Comparison of ENCODE assay signal across 1 cellular context in the genomic region with DNA sequence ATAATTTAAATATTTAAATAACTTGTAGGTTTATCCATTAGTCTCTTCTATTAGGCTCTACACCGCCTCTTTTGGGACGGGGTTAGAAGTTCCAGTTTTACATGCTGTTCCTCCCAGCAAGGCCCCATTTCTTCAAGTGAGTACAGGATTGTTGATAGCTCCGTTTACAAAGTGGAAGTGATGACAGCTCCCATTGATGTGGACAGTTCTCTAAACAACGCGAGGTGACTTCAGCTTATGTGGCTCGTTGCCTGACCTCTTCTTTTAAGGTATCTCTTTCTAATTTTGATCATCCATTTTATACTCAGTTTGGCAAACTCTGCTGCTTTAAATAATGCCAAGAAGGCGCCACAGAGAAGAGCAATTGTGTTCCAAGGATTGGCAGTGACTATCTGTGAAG.
TF ChIP-seq lines count a peak whose summit lies in the region.

No MANE protein-coding gene starts in this region.

TF ChIP-seq in K562, 482 proteins besides CTCF, POLR2A, EP300 and RAD21:
- TF ChIP-seq CUX1 (CRISPR knock-in tag; IDR thresholded peaks at IDR 0.05) = no peak
- TF ChIP-seq MEIS2 (IDR thresholded peaks at IDR 0.05; ENCODE audit: partially characterized antibody) = peak; percentile 66
- TF ChIP-seq, protein P1, sequence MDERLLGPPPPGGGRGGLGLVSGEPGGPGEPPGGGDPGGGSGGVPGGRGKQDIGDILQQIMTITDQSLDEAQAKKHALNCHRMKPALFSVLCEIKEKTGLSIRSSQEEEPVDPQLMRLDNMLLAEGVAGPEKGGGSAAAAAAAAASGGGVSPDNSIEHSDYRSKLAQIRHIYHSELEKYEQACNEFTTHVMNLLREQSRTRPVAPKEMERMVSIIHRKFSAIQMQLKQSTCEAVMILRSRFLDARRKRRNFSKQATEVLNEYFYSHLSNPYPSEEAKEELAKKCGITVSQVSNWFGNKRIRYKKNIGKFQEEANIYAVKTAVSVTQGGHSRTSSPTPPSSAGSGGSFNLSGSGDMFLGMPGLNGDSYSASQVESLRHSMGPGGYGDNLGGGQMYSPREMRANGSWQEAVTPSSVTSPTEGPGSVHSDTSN (CRISPR knock-in tag; IDR thresholded peaks at IDR 0.05; ENCODE audit: low read depth) = no peak
- TF ChIP-seq, protein P1 (tag; conservative IDR thresholded peaks at IDR 0.05; ENCODE audit: low read depth) = peak; percentile 64
- no peak for TF ChIP-seq HSF4 (CRISPR knock-in tag; IDR thresholded peaks at IDR 0.05; ENCODE audit: borderline replicate concordance)
- no peak for TF ChIP-seq GATAD2B (IDR thresholded peaks at IDR 0.05; ENCODE audit: borderline replicate concordance)
